ENCODE assay signal across 12 cellular contexts in the genomic region with DNA sequence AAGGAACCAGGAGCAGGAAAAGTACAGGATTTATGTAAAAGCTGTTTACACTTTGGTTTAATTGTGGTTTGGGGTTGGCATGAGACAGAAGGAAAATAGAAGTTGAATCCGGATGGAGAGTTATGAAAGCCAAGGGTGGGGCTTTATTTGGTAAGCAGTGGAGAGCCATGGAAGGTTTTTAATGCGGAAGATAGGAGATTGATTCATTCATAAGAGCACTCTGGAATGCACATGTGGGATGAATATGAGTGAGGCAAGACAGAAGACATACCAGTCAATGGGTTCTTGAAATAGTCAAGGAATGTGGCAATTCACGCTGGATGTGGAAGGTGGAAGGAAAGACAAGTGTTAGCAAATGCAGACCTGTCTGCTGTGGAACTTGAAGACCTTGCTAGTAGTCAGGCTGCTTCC. TPM values are rescaled to one million over a fixed set of nuclear protein-coding genes. Genes with fewer than 3 reads are reported as not detected.
A peak's percentile ranks its signal among the peaks of the same experiment; 100 is the strongest.
DNase-seq lines count a peak whose midpoint lies in the region; ATAC-seq and TF ChIP-seq lines count a peak whose summit lies in the region.
"Had no signal": no experiment of that assay in that cellular context is flagged by ENCODE, and none has a peak within 500 bp of the region (broad histone marks: within the 10 kb centered on the region; RNA-seq: fewer than 3 reads in every experiment).

No MANE protein-coding gene starts in this region.

- no peak for TF ChIP-seq CTCF in left ventricle myocardium inferior (IDR thresholded peaks at IDR 0.05; ENCODE audit: borderline replicate concordance)
- TF ChIP-seq CTCF in upper lobe of right lung (IDR thresholded peaks at IDR 0.05), result no peak
- TF ChIP-seq CTCF in progenitor cell of endocrine pancreas (IDR thresholded peaks at IDR 0.05; ENCODE audit: unreplicated experiment), result no peak

- H3K9me3 ChIP-seq in left ventricle myocardium inferior (replicated peaks) (no peaks in the 10 kb centered on the region), T-helper 17 cell (ENCODE audit: control insufficient read depth, low read length, poor library complexity, severe bottlenecking) (no peaks in the 10 kb centered on the region), upper lobe of right lung (no peaks in the 10 kb centered on the region)
- H3K9me3 ChIP-seq: uterus had no signal

- H3K27ac Mint-ChIP-seq in T-helper 17 cell (peak overlapping the region; percentile 34), progenitor cell of endocrine pancreas (no peak overlapping the region)
- H3K27ac Mint-ChIP-seq: activated CD4-positive, alpha-beta memory T cell treated with anti-CD3 and anti-CD28 coated beads for 36 hours; neural progenitor cell had no signal

- H3K4me3 ChIP-seq in left ventricle myocardium inferior (no peak overlapping the region), upper lobe of right lung (no peak overlapping the region)
- H3K4me3 ChIP-seq: neural progenitor cell, uterus had no signal

- H3K36me3 ChIP-seq in left ventricle myocardium inferior (peaks cover 22% of the 10 kb centered on the region), upper lobe of right lung (peaks cover 20% of the 10 kb centered on the region)
- H3K36me3 ChIP-seq: neural progenitor cell, uterus had no signal

- H3K9me3 Mint-ChIP-seq in progenitor cell of endocrine pancreas (ENCODE audit: low read depth), result no peaks in the 10 kb centered on the region
- H3K9me3 Mint-ChIP-seq: activated CD4-positive, alpha-beta memory T cell treated with anti-CD3 and anti-CD28 coated beads for 36 hours; neural progenitor cell had no signal

- H3K27me3 Mint-ChIP-seq in T-helper 17 cell, result no peaks in the 10 kb centered on the region
- peaks cover 26% of the 10 kb centered on the region for H3K27me3 Mint-ChIP-seq in progenitor cell of endocrine pancreas
- H3K27me3 Mint-ChIP-seq: activated CD4-positive, alpha-beta memory T cell treated with anti-CD3 and anti-CD28 coated beads for 36 hours had no signal

- ATAC-seq in Right ventricle myocardium superior (ENCODE audit: poor library complexity), result peak; percentile 55
- no peak for ATAC-seq in T-helper 17 cell
- ATAC-seq in upper lobe of right lung, result peak; percentile 92
- ATAC-seq in HG03439 (IDR thresholded peaks at IDR 0.05; ENCODE audit: unreplicated experiment), result no peak

- no peak overlapping the region for H3K4me3 Mint-ChIP-seq in T-helper 17 cell
- H3K4me3 Mint-ChIP-seq in progenitor cell of endocrine pancreas (ENCODE audit: low read depth), result no peak overlapping the region
- H3K4me3 Mint-ChIP-seq: activated CD4-positive, alpha-beta memory T cell treated with anti-CD3 and anti-CD28 coated beads for 36 hours; neural progenitor cell had no signal

- DNase-seq in Right ventricle myocardium superior (no peak), left ventricle myocardium inferior (no peak), T-helper 17 cell (no peak), foreskin melanocyte (peak; percentile 73), upper lobe of right lung (no peak), progenitor cell of endocrine pancreas (ENCODE audit: low spot score, unreplicated experiment) (no peak)
- no peak for DNase-seq in stimulated activated CD4-positive, alpha-beta T cell treated with anti-CD3 and anti-CD28 coated beads, Interleukin-4, amount 100 ng/mL, for 4 hours
- DNase-seq: ACHN; activated CD4-positive, alpha-beta memory T cell treated with anti-CD3 and anti-CD28 coated beads for 36 hours; uterus had no signal

- H3K4me1 Mint-ChIP-seq in T-helper 17 cell, result peaks cover 22% of the 10 kb centered on the region
- no peaks in the 10 kb centered on the region for H3K4me1 Mint-ChIP-seq in progenitor cell of endocrine pancreas (ENCODE audit: low read depth)

- H3K36me3 Mint-ChIP-seq in T-helper 17 cell (ENCODE audit: low read depth) (peaks cover 4% of the 10 kb centered on the region), progenitor cell of endocrine pancreas (ENCODE audit: insufficient read depth) (peaks cover 2% of the 10 kb centered on the region)

- H3K27ac ChIP-seq in left ventricle myocardium inferior (replicated peaks) (no peak overlapping the region), upper lobe of right lung (peak overlapping the region; percentile 59)
- H3K27ac ChIP-seq: neural progenitor cell, uterus had no signal

- H3K4me1 ChIP-seq in left ventricle myocardium inferior (no peaks in the 10 kb centered on the region), upper lobe of right lung (peaks cover 16% of the 10 kb centered on the region)
- H3K4me1 ChIP-seq: uterus had no signal

- intact Hi-C loops in Right ventricle myocardium superior (cut with DNase I) (no loop called here), left ventricle myocardium inferior (cut with micrococcal nuclease) (no loop called here), upper lobe of right lung (cut with DNase I) (no loop called here)

- H3K27me3 ChIP-seq in left ventricle myocardium inferior (ENCODE audit: low read depth) (peaks cover 28% of the 10 kb centered on the region), upper lobe of right lung (peaks cover 5% of the 10 kb centered on the region)
- H3K27me3 ChIP-seq: uterus had no signal

RNA-seq across cellular contexts. Expression of a gene that starts 9.3 kb away (rescaled TPM):
- total RNA-seq in Right ventricle myocardium superior (not detected), left ventricle myocardium inferior (not detected), T-helper 17 cell (1 to 10 TPM; 2.0 to 2.2 TPM), upper lobe of right lung (0.43 TPM), progenitor cell of endocrine pancreas (not detected in 2 replicates)

RNA-seq across cellular contexts. Expression of a gene that starts 13.5 kb away (rescaled TPM):
- total RNA-seq in Right ventricle myocardium superior (37.6 TPM), left ventricle myocardium inferior (40.7 TPM), T-helper 17 cell (10 to 100 TPM; 20.3 to 23.6 TPM), upper lobe of right lung (44.8 TPM), progenitor cell of endocrine pancreas (35.9 and 37.6 TPM in 2 replicates)

RNA-seq across cellular contexts. Expression of a gene that starts 13.7 kb away (rescaled TPM):
- total RNA-seq in Right ventricle myocardium superior (35.4 TPM), left ventricle myocardium inferior (41.2 TPM), T-helper 17 cell (10 to 100 TPM; 32.9 to 36.5 TPM), upper lobe of right lung (33.8 TPM), progenitor cell of endocrine pancreas (69.6 and 70.5 TPM in 2 replicates)

RNA-seq across cellular contexts. Expression of a gene that starts 42.4 kb away (rescaled TPM):
- 38.8 TPM for total RNA-seq in Right ventricle myocardium superior
- 37.6 TPM for total RNA-seq in left ventricle myocardium inferior
- 10 to 100 TPM; 49.9 to 51.1 TPM for total RNA-seq in T-helper 17 cell
- total RNA-seq in upper lobe of right lung, result 37.2 TPM
- 39.5 and 39.6 TPM in 2 replicates for total RNA-seq in progenitor cell of endocrine pancreas

RNA-seq across cellular contexts. Expression of a gene that starts 43.1 kb away (rescaled TPM):
- total RNA-seq in Right ventricle myocardium superior (11.1 TPM), left ventricle myocardium inferior (17.2 TPM), T-helper 17 cell (10 to 100 TPM; 26.8 to 31.4 TPM), upper lobe of right lung (17.3 TPM), progenitor cell of endocrine pancreas (30.0 and 30.9 TPM in 2 replicates)

Comparison
In these comparisons a context has a peak if more than half of its experiments do, and no peak if none do; other contexts are left out.
1. ATAC-seq: peak in Right ventricle myocardium superior (single experiment) and upper lobe of right lung (single experiment); none in T-helper 17 cell (single experiment) and HG03439 (single experiment).